Comparison of ENCODE assay signal across 1 cellular context in the genomic region with DNA sequence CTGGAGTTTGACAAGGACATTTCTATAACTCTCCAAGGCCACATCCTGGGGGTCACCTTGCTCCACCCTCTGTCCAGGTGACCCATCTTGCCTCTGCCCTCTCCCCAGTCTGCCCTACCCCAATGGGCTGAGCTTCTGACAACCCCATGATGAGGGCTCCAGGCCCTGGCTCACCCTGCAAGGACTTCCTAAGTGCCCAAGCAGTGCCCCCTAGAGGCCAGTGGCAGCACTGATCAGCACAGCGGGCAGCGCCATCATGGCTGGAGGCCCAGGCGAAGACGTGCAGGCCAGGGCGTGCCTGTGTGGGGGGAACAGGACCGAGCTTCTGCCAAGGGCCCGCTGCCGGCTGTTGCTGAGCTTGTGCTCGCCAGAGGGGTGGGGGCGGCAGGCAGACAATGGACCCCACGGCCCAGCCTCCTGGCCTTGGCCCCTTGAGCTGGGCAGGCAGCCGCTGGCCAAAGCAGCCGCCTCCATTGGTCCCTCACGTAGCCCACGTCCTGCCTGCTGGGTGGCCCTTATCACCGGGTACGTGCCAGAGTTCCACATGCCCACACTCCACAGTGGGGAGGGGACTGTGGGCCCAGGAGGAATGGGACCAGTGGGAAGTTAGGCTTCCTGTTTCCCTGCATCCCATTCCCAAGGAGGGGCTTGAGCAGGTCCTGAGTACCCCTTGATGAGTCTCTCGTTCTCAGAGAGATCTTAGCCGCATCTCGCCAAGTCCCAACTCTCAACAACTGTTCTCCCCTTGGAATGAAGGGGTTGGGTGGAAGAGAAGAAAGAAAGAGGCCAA.
A peak's percentile ranks its signal among the peaks of the same experiment; 100 is the strongest.
TF ChIP-seq lines count a peak whose summit lies in the region.

No MANE protein-coding gene starts in this region.

TF ChIP-seq in HepG2, 621 proteins besides CTCF, POLR2A, EP300 and RAD21 (continued from another document and continues in another):
- TF ChIP-seq, protein P1, sequence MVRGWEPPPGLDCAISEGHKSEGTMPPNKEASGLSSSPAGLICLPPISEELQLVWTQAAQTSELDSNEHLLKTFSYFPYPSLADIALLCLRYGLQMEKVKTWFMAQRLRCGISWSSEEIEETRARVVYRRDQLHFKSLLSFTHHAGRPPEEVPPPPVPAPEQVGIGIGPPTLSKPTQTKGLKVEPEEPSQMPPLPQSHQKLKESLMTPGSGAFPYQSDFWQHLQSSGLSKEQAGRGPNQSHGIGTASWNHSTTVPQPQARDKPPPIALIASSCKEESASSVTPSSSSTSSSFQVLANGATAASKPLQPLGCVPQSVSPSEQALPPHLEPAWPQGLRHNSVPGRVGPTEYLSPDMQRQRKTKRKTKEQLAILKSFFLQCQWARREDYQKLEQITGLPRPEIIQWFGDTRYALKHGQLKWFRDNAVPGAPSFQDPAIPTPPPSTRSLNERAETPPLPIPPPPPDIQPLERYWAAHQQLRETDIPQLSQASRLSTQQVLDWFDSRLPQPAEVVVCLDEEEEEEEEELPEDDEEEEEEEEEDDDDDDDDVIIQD (CRISPR knock-in tag; IDR thresholded peaks at IDR 0.05; ENCODE audit: low read depth) = no peak; the same call in 1 of the 2 replicates
- TF ChIP-seq ZNF616 (CRISPR knock-in tag; IDR thresholded peaks at IDR 0.05; ENCODE audit: low read depth) = 0 out of 2 replicates have a peak, but pooled peaks have one; percentile 58
- TF ChIP-seq FOXC1 (CRISPR knock-in tag; IDR thresholded peaks at IDR 0.05; ENCODE audit: borderline replicate concordance) = no peak
- TF ChIP-seq ZNF878 (CRISPR knock-in tag; IDR thresholded peaks at IDR 0.05) = no peak
- TF ChIP-seq HHEX (CRISPR knock-in tag; IDR thresholded peaks at IDR 0.05) = no peak
- no peak for TF ChIP-seq ZNF276 (CRISPR knock-in tag; IDR thresholded peaks at IDR 0.05; ENCODE audit: low read depth)
- no peak for TF ChIP-seq MTA3 (CRISPR knock-in tag; IDR thresholded peaks at IDR 0.05)
- TF ChIP-seq ZNF749 (CRISPR knock-in tag; IDR thresholded peaks at IDR 0.05; ENCODE audit: borderline replicate concordance) = no peak
- TF ChIP-seq PRPF4 (IDR thresholded peaks at IDR 0.05; ENCODE audit: low read depth, low read length, poor library complexity, severe bottlenecking) = no peak
- TF ChIP-seq GFI1 (CRISPR knock-in tag; IDR thresholded peaks at IDR 0.05; ENCODE audit: borderline replicate concordance) = no peak
- no peak for TF ChIP-seq HNRNPLL (IDR thresholded peaks at IDR 0.05; ENCODE audit: low read depth, low read length, poor library complexity, severe bottlenecking)
- no peak for TF ChIP-seq SIX4 (CRISPR knock-in tag; IDR thresholded peaks at IDR 0.05)
- no peak for TF ChIP-seq FOSL2 (CRISPR knock-in tag; IDR thresholded peaks at IDR 0.05)
- TF ChIP-seq ZNF552 (CRISPR knock-in tag; IDR thresholded peaks at IDR 0.05; ENCODE audit: borderline replicate concordance) = no peak
- TF ChIP-seq ZNF10 (CRISPR knock-in tag; IDR thresholded peaks at IDR 0.05; ENCODE audit: borderline replicate concordance, low read depth) = no peak
- no peak for TF ChIP-seq ZBTB39 (CRISPR knock-in tag; IDR thresholded peaks at IDR 0.05)
- no peak for TF ChIP-seq DBP (CRISPR knock-in tag; IDR thresholded peaks at IDR 0.05; ENCODE audit: not compliant biosample characterization)
- TF ChIP-seq, protein P2, sequence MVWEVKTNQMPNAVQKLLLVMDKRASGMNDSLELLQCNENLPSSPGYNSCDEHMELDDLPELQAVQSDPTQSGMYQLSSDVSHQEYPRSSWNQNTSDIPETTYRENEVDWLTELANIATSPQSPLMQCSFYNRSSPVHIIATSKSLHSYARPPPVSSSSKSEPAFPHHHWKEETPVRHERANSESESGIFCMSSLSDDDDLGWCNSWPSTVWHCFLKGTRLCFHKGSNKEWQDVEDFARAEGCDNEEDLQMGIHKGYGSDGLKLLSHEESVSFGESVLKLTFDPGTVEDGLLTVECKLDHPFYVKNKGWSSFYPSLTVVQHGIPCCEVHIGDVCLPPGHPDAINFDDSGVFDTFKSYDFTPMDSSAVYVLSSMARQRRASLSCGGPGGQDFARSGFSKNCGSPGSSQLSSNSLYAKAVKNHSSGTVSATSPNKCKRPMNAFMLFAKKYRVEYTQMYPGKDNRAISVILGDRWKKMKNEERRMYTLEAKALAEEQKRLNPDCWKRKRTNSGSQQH (CRISPR knock-in tag; IDR thresholded peaks at IDR 0.05; ENCODE audit: low read depth) = no peak
- TF ChIP-seq ZNF777 (CRISPR knock-in tag; IDR thresholded peaks at IDR 0.05) = no peak
- TF ChIP-seq ZNF580 (CRISPR knock-in tag; IDR thresholded peaks at IDR 0.05; ENCODE audit: borderline replicate concordance, low read depth) = peak; percentile 65; the same call in 1 of the 2 replicates
- peak; percentile 28; the same call in 1 of the 2 replicates for TF ChIP-seq TFE3 (CRISPR knock-in tag; IDR thresholded peaks at IDR 0.05)
- TF ChIP-seq, protein P3, sequence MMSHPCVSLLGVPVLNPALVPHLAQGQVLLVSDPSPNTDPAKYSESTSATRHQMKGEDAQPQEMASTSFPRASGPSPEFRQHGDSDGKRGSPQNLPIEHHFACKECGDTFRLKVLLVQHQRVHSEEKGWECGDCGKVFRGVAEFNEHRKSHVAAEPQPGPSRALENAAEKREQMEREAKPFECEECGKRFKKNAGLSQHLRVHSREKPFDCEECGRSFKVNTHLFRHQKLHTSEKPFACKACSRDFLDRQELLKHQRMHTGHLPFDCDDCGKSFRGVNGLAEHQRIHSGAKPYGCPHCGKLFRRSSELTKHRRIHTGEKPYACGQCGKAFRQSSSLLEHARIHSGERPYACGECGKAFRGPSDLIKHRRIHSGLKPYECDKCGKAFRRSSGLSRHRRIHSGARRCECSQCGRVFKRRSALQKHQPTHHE (CRISPR knock-in tag; IDR thresholded peaks at IDR 0.05; ENCODE audit: borderline replicate concordance) = no peak
- peak; percentile 21; the same call in 1 of the 2 replicates for TF ChIP-seq ZNF292 (CRISPR knock-in tag; IDR thresholded peaks at IDR 0.05; ENCODE audit: borderline replicate concordance, low read depth)
- TF ChIP-seq MED1 (CRISPR knock-in tag; IDR thresholded peaks at IDR 0.05) = peak; percentile 97
- TF ChIP-seq ZNF343 (CRISPR knock-in tag; IDR thresholded peaks at IDR 0.05) = no peak
- no peak for TF ChIP-seq ZNF282 (IDR thresholded peaks at IDR 0.05; ENCODE audit: partially characterized antibody)
- TF ChIP-seq TFDP1 (CRISPR knock-in tag; IDR thresholded peaks at IDR 0.05; ENCODE audit: borderline replicate concordance) = peak; percentile 19; the same call in 1 of the 2 replicates
- TF ChIP-seq ZNF512 (CRISPR knock-in tag; IDR thresholded peaks at IDR 0.05) = no peak
- no peak for TF ChIP-seq SMAD9 (CRISPR knock-in tag; IDR thresholded peaks at IDR 0.05)
- TF ChIP-seq ZNF496 (CRISPR knock-in tag; IDR thresholded peaks at IDR 0.05; ENCODE audit: insufficient replicate concordance) = no peak
- no peak for TF ChIP-seq KDM5A (IDR thresholded peaks at IDR 0.05; ENCODE audit: borderline replicate concordance, low read length)
- no peak for TF ChIP-seq ZNF781 (CRISPR knock-in tag; IDR thresholded peaks at IDR 0.05; ENCODE audit: borderline replicate concordance, not compliant biosample characterization)
- peak; percentile 35; the same call in 1 of the 2 replicates for TF ChIP-seq IKZF5 (CRISPR knock-in tag; IDR thresholded peaks at IDR 0.05)
- no peak for TF ChIP-seq ZNF570 (CRISPR knock-in tag; IDR thresholded peaks at IDR 0.05; ENCODE audit: borderline replicate concordance)
- no peak for TF ChIP-seq MBNL3 (CRISPR knock-in tag; conservative IDR thresholded peaks at IDR 0.05)
- TF ChIP-seq DDIT3 (CRISPR knock-in tag; IDR thresholded peaks at IDR 0.05) = no peak
- TF ChIP-seq E2F2 (CRISPR knock-in tag; IDR thresholded peaks at IDR 0.05; ENCODE audit: borderline replicate concordance) = peak; percentile 58; the same call in 1 of the 2 replicates
- TF ChIP-seq CBX1 (IDR thresholded peaks at IDR 0.05; ENCODE audit: low read depth) = peak; percentile 84
- TF ChIP-seq ZNF205 (CRISPR knock-in tag; IDR thresholded peaks at IDR 0.05) = 0 out of 2 replicates have a peak, but pooled peaks have one; percentile 14
- no peak for TF ChIP-seq ZNF251 (CRISPR knock-in tag; IDR thresholded peaks at IDR 0.05)
